ENCODE assay signal across 1 cellular context in genomic region chr15:66502491-66502890, GRCh38.
TF ChIP-seq lines count a peak whose summit lies in the region.

No MANE protein-coding gene starts in this region.

TF ChIP-seq in WTC11, 78 proteins besides CTCF, POLR2A, EP300 and RAD21 (continued from another document):
- no peak for TF ChIP-seq PRDM15 (CRISPR knock-in tag; IDR thresholded peaks at IDR 0.05)
- no peak for TF ChIP-seq ZNF281 (CRISPR knock-in tag; IDR thresholded peaks at IDR 0.05)
- no peak for TF ChIP-seq SMAD3 (CRISPR knock-in tag; IDR thresholded peaks at IDR 0.05; ENCODE audit: borderline replicate concordance)
- no peak for TF ChIP-seq MXD4 (CRISPR knock-in tag; IDR thresholded peaks at IDR 0.05; ENCODE audit: borderline replicate concordance)
- no peak for TF ChIP-seq STAT6 (CRISPR knock-in tag; conservative IDR thresholded peaks at IDR 0.05; ENCODE audit: low read depth)
- TF ChIP-seq EMX1 (CRISPR knock-in tag; IDR thresholded peaks at IDR 0.05) = no peak
